In genomic region chr14:26204954-26205479, GRCh38 we compare ENCODE assay signal across 9 cellular contexts.
A peak's percentile ranks its signal among the peaks of the same experiment; 100 is the strongest.
DNase-seq lines count a peak whose midpoint lies in the region; ATAC-seq and TF ChIP-seq lines count a peak whose summit lies in the region.
"Had no signal": no experiment of that assay in that cellular context is flagged by ENCODE, and none has a peak within 500 bp of the region (broad histone marks: within the 10 kb centered on the region; RNA-seq: fewer than 3 reads in every experiment).

No MANE protein-coding gene starts in this region.

- H3K4me1 ChIP-seq in BE2C, result no peaks in the 10 kb centered on the region

- H3K4me1 Mint-ChIP-seq in glutamatergic neuron (ENCODE audit: low read depth, unreplicated experiment) (peaks cover 16% of the 10 kb centered on the region), nephron progenitor cell (peaks cover 4% of the 10 kb centered on the region)

- H3K4me3 ChIP-seq in BE2C (ENCODE audit: low read depth, low read length), result no peak overlapping the region
- H3K4me3 ChIP-seq: BLaER1 treated with 17β-estradiol and CSF1 and Interleukin-3, amounts not matched to agents 10 nM and 100 nM had no signal

- TF ChIP-seq CTCF in BE2C (IDR thresholded peaks at IDR 0.05; ENCODE audit: low read depth, low read length) (no peak), glutamatergic neuron (IDR thresholded peaks at IDR 0.05; ENCODE audit: partially characterized antibody, unreplicated experiment) (no peak), nephron progenitor cell (IDR thresholded peaks at IDR 0.05) (no peak)

- peaks cover 13% of the 10 kb centered on the region for H3K27me3 ChIP-seq in BE2C

- no peaks in the 10 kb centered on the region for H3K36me3 Mint-ChIP-seq in glutamatergic neuron (ENCODE audit: unreplicated experiment)
- H3K36me3 Mint-ChIP-seq in nephron progenitor cell (ENCODE audit: low read depth), result no peaks in the 10 kb centered on the region

- DNase-seq in BE2C, result peak; percentile 5
- peak; percentile 4 for DNase-seq in SK-N-DZ (ENCODE audit: low spot score)
- peak; percentile 79 for DNase-seq in glutamatergic neuron
- peak; percentile 65 for DNase-seq in nephron progenitor cell
- DNase-seq in glomerular visceral epithelial cell (ENCODE audit: extremely low spot score), result no peak
- no peak for DNase-seq in NCI-H526 treated with DMSO at 0.1 percent for 48 hours (lab: John Stamatoyannopoulos, UW)

- H3K4me3 Mint-ChIP-seq in glutamatergic neuron (ENCODE audit: unreplicated experiment) (peak overlapping the region; percentile 87), nephron progenitor cell (peak overlapping the region; percentile 88)

- ATAC-seq in GM19324 (IDR thresholded peaks at IDR 0.05; ENCODE audit: low FRiP score, unreplicated experiment), result no peak
- ATAC-seq in GM21423 (IDR thresholded peaks at IDR 0.05; ENCODE audit: unreplicated experiment), result no peak

- H3K9me3 Mint-ChIP-seq in glutamatergic neuron (ENCODE audit: unreplicated experiment) (no peaks in the 10 kb centered on the region), nephron progenitor cell (no peaks in the 10 kb centered on the region)

- H3K9me3 ChIP-seq in BE2C, result no peaks in the 10 kb centered on the region

- H3K27ac Mint-ChIP-seq in glutamatergic neuron (ENCODE audit: unreplicated experiment) (peak overlapping the region; percentile 93), nephron progenitor cell (no peak overlapping the region)

- no peaks in the 10 kb centered on the region for H3K36me3 ChIP-seq in BE2C
- H3K36me3 ChIP-seq: BLaER1 treated with 17β-estradiol and CSF1 and Interleukin-3, amounts not matched to agents 10 nM and 100 nM had no signal

- H3K27me3 Mint-ChIP-seq in glutamatergic neuron (ENCODE audit: unreplicated experiment) (no peaks in the 10 kb centered on the region), nephron progenitor cell (ENCODE audit: low read depth, poor library complexity) (peaks cover 35% of the 10 kb centered on the region)

Comparison
In these comparisons a context has a peak if more than half of its experiments do, and no peak if none do; other contexts are left out.
1. DNase-seq: peak in BE2C (single experiment), SK-N-DZ (single experiment), glutamatergic neuron (single experiment) and nephron progenitor cell (single experiment); none in glomerular visceral epithelial cell (single experiment) and NCI-H526 treated with DMSO at 0.1 percent for 48 hours (single experiment).